19 cellular contexts compared by ENCODE assay signal in genomic region chr3:20558161-20558560, GRCh38.
DNase-seq lines count a peak whose midpoint lies in the region; ATAC-seq, FAIRE-seq and TF ChIP-seq lines count a peak whose summit lies in the region.
"Had no signal": no experiment of that assay in that cellular context is flagged by ENCODE, and none has a peak within 500 bp of the region (broad histone marks: within the 10 kb centered on the region; RNA-seq: fewer than 3 reads in every experiment).

No MANE protein-coding gene starts in this region.

- no peak overlapping the region for H3K4me3 ChIP-seq in K562
- H3K4me3 ChIP-seq: GM12878, HAP-1 had no signal

- no peak for TF ChIP-seq EP300 in K562 (IDR thresholded peaks at IDR 0.05; ENCODE audit: low read length)

- TF ChIP-seq CTCF in K562 (IDR thresholded peaks at IDR 0.05 in 2 of 3, conservative IDR thresholded peaks at IDR 0.05 in 1 of 3; ENCODE audit: insufficient read depth in 2 of 3, low read depth in 1 of 3, low read length in 3 of 3), result no peak

- no peak overlapping the region for H2AFZ ChIP-seq in K562 (ENCODE audit: low read depth, low read length)

- peaks cover 6% of the 10 kb centered on the region for H3K9me3 Mint-ChIP-seq in activated CD4-positive, alpha-beta memory T cell treated with anti-CD3 and anti-CD28 coated beads for 36 hours

- in situ Hi-C loops in K562 (cut with MboI), result no loop called here

- TF ChIP-seq RAD21 in K562 (CRISPR knock-in tag; conservative IDR thresholded peaks at IDR 0.05 in 1 of 2, IDR thresholded peaks at IDR 0.05 in 1 of 2), result no peak

- no peak overlapping the region for H3K9ac ChIP-seq in K562 (ENCODE audit: insufficient read depth in 1 of 2, low read depth in 2 of 2, low read length in 2 of 2)

- H3K9me3 ChIP-seq in K562 (replicated peaks; ENCODE audit: control insufficient read depth, insufficient read depth, low read depth, low read length), result no peaks in the 10 kb centered on the region
- H3K9me3 ChIP-seq: BE2C, HAP-1 had no signal

- no peak overlapping the region for H3K27ac ChIP-seq in K562 (ENCODE audit: extremely low read depth, low read depth, low read length)

- TF ChIP-seq POLR2A in K562 (conservative IDR thresholded peaks at IDR 0.05), result no peak

- DNase-seq in NCI-H748 (lab: John Stamatoyannopoulos, UW; ENCODE audit: unreplicated experiment), result peak; percentile 9
- no peak for DNase-seq in NCI-H748 treated with DMSO at 0.1 percent for 48 hours (lab: John Stamatoyannopoulos, UW)
- DNase-seq in NCI-H1436 treated with DMSO at 0.1 percent for 48 hours (lab: John Stamatoyannopoulos, UW), result peak; percentile 31
- no peak for DNase-seq in K562 (ENCODE audit: extremely low read depth in 1 of 4, low spot score in 3 of 4)
- DNase-seq in activated CD4-positive, alpha-beta memory T cell treated with anti-CD3 and anti-CD28 coated beads for 36 hours, result no peak
- DNase-seq in HPDE6-E6E7 (ENCODE audit: extremely low spot score), result no peak
- DNase-seq: ACHN; BE2C; C1 segment of cervical spinal cord; CD4-positive, CD25-positive, alpha-beta regulatory T cell; CD8-positive, alpha-beta memory T cell; COR-L47; DMS 273 treated with DMSO at 0.1 percent for 48 hours; DMS53; DND-41; EL had no signal

- H3K36me3 Mint-ChIP-seq in activated CD4-positive, alpha-beta memory T cell treated with anti-CD3 and anti-CD28 coated beads for 36 hours, result no peaks in the 10 kb centered on the region
- H3K36me3 Mint-ChIP-seq: CD4-positive, CD25-positive, alpha-beta regulatory T cell; CD8-positive, alpha-beta memory T cell had no signal

- H3K4me2 ChIP-seq in K562 (ENCODE audit: insufficient read depth, low read length), result no peak overlapping the region

- no peaks in the 10 kb centered on the region for H4K20me1 ChIP-seq in K562 (replicated peaks; ENCODE audit: control insufficient read depth, insufficient read depth, low read length)

- H3K27ac Mint-ChIP-seq in activated CD4-positive, alpha-beta memory T cell treated with anti-CD3 and anti-CD28 coated beads for 36 hours, result no peak overlapping the region
- H3K27ac Mint-ChIP-seq: CD4-positive, CD25-positive, alpha-beta regulatory T cell; CD8-positive, alpha-beta memory T cell had no signal

- no peaks in the 10 kb centered on the region; a peak in 1 of 5 replicates for H3K4me1 ChIP-seq in K562 (replicated peaks in 1 of 2; ENCODE audit: control insufficient read depth in 2 of 2, insufficient read depth in 2 of 2, low read length in 2 of 2)
- H3K4me1 ChIP-seq: BE2C, HAP-1 had no signal

- H3K36me3 ChIP-seq in K562 (ENCODE audit: control insufficient read depth, insufficient read depth, low read length), result no peaks in the 10 kb centered on the region
- H3K36me3 ChIP-seq: BE2C, HAP-1 had no signal

- H3K27me3 Mint-ChIP-seq in activated CD4-positive, alpha-beta memory T cell treated with anti-CD3 and anti-CD28 coated beads for 36 hours, result no peaks in the 10 kb centered on the region
- H3K27me3 Mint-ChIP-seq: CD4-positive, CD25-positive, alpha-beta regulatory T cell; CD8-positive, alpha-beta memory T cell had no signal

- no peaks in the 10 kb centered on the region for H3K9me1 ChIP-seq in K562 (ENCODE audit: control insufficient read depth, insufficient read depth, low read length)

- no TSS peak for BruUV-seq in K562 (replicated peaks; lab: Mats Ljungman, UMichigan)

- no peak for ATAC-seq in K562
- ATAC-seq: GM12878 had no signal

- POLR2A ChIA-PET in K562 (lab: Yijun Ruan, JAX), result no interaction called here
- POLR2A ChIA-PET in activated CD4-positive, alpha-beta memory T cell treated with anti-CD3 and anti-CD28 coated beads for 36 hours (lab: Charles Lee), result no interaction called here

- peak; percentile 60 for FAIRE-seq in K562 (lab: Jason Lieb, UNC)
- FAIRE-seq: GM12878, GM19239 had no signal

- no peaks in the 10 kb centered on the region for H3K79me2 ChIP-seq in K562 (ENCODE audit: control insufficient read depth, insufficient read depth, low read length)

- CTCF ChIA-PET in K562 (lab: Yijun Ruan, JAX; ENCODE audit: low intra/inter-chr PET ratio), result no interaction called here
- CTCF ChIA-PET in activated CD4-positive, alpha-beta memory T cell treated with anti-CD3 and anti-CD28 coated beads for 36 hours (lab: Charles Lee), result no interaction called here

- WGBS in K562 (ENCODE audit: insufficient coverage, low coverage, missing lambda C conversion rate), result 2% methylated on average over 2 of the region's 2 CpGs

- H3K27me3 ChIP-seq in K562 (ENCODE audit: control insufficient read depth in 2 of 2, insufficient read depth in 2 of 2, low read length in 2 of 2), result no peaks in the 10 kb centered on the region
- H3K27me3 ChIP-seq: BE2C had no signal

- H3K4me1 Mint-ChIP-seq in activated CD4-positive, alpha-beta memory T cell treated with anti-CD3 and anti-CD28 coated beads for 36 hours (ENCODE audit: low read depth), result no peaks in the 10 kb centered on the region
- H3K4me1 Mint-ChIP-seq: CD4-positive, CD25-positive, alpha-beta regulatory T cell; CD8-positive, alpha-beta memory T cell had no signal

- no peak overlapping the region for H3K4me3 Mint-ChIP-seq in activated CD4-positive, alpha-beta memory T cell treated with anti-CD3 and anti-CD28 coated beads for 36 hours
- H3K4me3 Mint-ChIP-seq: CD4-positive, CD25-positive, alpha-beta regulatory T cell had no signal

- intact Hi-C loops in K562 (cut with micrococcal nuclease), result no loop called here
- intact Hi-C loops in activated CD4-positive, alpha-beta memory T cell treated with anti-CD3 and anti-CD28 coated beads for 36 hours (cut with micrococcal nuclease), result no loop called here

TF ChIP-seq in K562, 482 proteins besides CTCF, POLR2A, EP300 and RAD21:
- TF ChIP-seq MYNN (IDR thresholded peaks at IDR 0.05) (no peak), MYNN (CRISPR knock-in tag; IDR thresholded peaks at IDR 0.05) (no peak), MEIS2 (IDR thresholded peaks at IDR 0.05; ENCODE audit: partially characterized antibody) (peak; percentile 17)
TF ChIP-seq in K562: peak in this region for 1.

Comparison
In these comparisons a context has a peak if more than half of its experiments do, and no peak if none do; other contexts are left out.
1. DNase-seq: peak in NCI-H748 (single experiment) and NCI-H1436 treated with DMSO at 0.1 percent for 48 hours (single experiment); none in NCI-H748 treated with DMSO at 0.1 percent for 48 hours (single experiment), K562 (0 of 4), activated CD4-positive, alpha-beta memory T cell treated with anti-CD3 and anti-CD28 coated beads for 36 hours (single experiment) and HPDE6-E6E7 (single experiment).